Comparison of ENCODE assay signal across 8 cellular contexts in the genomic region with DNA sequence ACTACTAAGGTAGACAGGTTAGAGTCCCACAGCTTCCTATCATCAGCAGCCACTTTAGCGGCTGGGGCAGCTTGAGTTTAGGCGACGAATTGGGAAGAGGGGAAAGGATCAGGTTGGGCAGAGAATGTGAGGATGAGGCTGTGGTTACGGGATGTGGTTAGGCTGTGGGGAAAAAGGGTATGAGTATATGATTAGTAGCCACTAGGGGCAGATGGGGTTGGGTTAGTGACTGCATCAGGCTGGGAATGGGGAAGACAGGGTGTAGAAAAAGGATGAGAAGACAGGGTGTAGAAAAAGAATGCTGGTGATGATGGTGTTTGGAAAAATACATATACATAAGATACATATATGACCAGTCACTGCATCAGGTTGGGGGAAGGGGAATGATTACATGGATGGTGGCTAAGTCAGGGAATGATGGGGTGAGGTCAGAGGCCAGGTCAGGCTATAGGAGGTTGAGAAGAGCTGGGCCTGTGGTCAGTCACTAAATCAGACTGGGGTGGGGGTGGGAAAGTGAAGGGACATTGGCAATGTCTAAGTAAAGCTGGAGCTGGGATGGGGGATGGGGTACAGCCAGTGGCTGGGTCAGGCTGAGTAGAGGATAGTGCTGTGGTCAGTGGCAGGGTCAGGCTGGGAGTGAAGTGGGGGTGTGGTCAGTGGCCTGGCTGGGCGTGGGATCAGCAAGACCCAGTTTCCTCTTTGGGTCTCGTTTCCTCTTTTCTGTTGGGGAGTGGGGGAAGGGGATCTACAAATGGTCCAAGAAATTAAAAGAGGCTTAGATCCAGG. TPM values are rescaled to one million over a fixed set of nuclear protein-coding genes. Genes with fewer than 3 reads are reported as not detected.
DNase-seq lines count a peak whose midpoint lies in the region; ATAC-seq, FAIRE-seq and TF ChIP-seq lines count a peak whose summit lies in the region.

No MANE protein-coding gene starts in this region.

- H3K4me1 ChIP-seq in BLaER1 treated with 17β-estradiol and CSF1 and Interleukin-3, amounts not matched to agents 10 nM and 100 nM, result peaks cover 67 to 74% (median 69%) of the 10 kb centered on the region in 10 experiments
- H3K4me1 ChIP-seq in NT2/D1 (ENCODE audit: insufficient read depth, insufficient read length) (peaks cover 15% of the 10 kb centered on the region), GM12878 (ENCODE audit: control insufficient read depth, insufficient read depth, low read length) (peaks cover 23% of the 10 kb centered on the region), iPS-18a (ENCODE audit: control insufficient read depth, low read depth, low read length) (peaks cover 48% of the 10 kb centered on the region)

- peak; percentile 29; the same call in 1 of the 2 replicates for TF ChIP-seq POLR2A in GM12878 (IDR thresholded peaks at IDR 0.05; ENCODE audit: low read depth, low read length)

- peaks cover 17 to 46% (median 26%) of the 10 kb centered on the region in 11 experiments for H3K36me3 ChIP-seq in BLaER1 treated with 17β-estradiol and CSF1 and Interleukin-3, amounts not matched to agents 10 nM and 100 nM
- peaks cover 33% of the 10 kb centered on the region for H3K36me3 ChIP-seq in NT2/D1 (ENCODE audit: insufficient read depth, insufficient read length, low read length)
- H3K36me3 ChIP-seq in GM12878 (ENCODE audit: control insufficient read depth in 2 of 2, insufficient read depth in 2 of 2, low read length in 1 of 2), result peaks cover 8% of the 10 kb centered on the region in 2 experiments; a peak in 3 of 4 replicates
- peaks cover 9% of the 10 kb centered on the region for H3K36me3 ChIP-seq in iPS-18a (ENCODE audit: control insufficient read depth, low read depth, low read length)

- ATAC-seq in GM12878 (no peak), GM19324 (IDR thresholded peaks at IDR 0.05; ENCODE audit: low FRiP score, unreplicated experiment) (no peak)

- peak overlapping the region; percentile 70 to 94 (median 78) for H3K4me3 ChIP-seq in BLaER1 treated with 17β-estradiol and CSF1 and Interleukin-3, amounts not matched to agents 10 nM and 100 nM
- H3K4me3 ChIP-seq in NT2/D1 (ENCODE audit: insufficient read length, low read depth), result no peak overlapping the region
- peak overlapping the region; percentile 93 for H3K4me3 ChIP-seq in GM12878
- H3K4me3 ChIP-seq in iPS-18a (ENCODE audit: low read length), result peak overlapping the region; percentile 18
- H3K4me3 ChIP-seq in skin epidermis, result peak overlapping the region in 4 of 7 experiments; percentile 16 to 75 (median 40)

- H3K9ac ChIP-seq in BLaER1 treated with 17β-estradiol and CSF1 and Interleukin-3, amounts not matched to agents 10 nM and 100 nM, result peak overlapping the region; percentile 62 to 93 (median 91); a peak in 19 of 22 replicates
- H3K9ac ChIP-seq in NT2/D1 (ENCODE audit: insufficient read length, low read depth) (no peak overlapping the region), GM12878 (ENCODE audit: control insufficient read depth, insufficient read depth, low read length) (peak overlapping the region; percentile 90), iPS-18a (ENCODE audit: low read length) (no peak overlapping the region)

- H3K27ac ChIP-seq in BLaER1 treated with 17β-estradiol and CSF1 and Interleukin-3, amounts not matched to agents 10 nM and 100 nM, result peak overlapping the region in 10 of 11 experiments; percentile 27 to 91 (median 86); a peak in 19 of 22 replicates
- H3K27ac ChIP-seq in GM12878 (ENCODE audit: control insufficient read depth, insufficient read depth), result peak overlapping the region; percentile 92
- no peak overlapping the region for H3K27ac ChIP-seq in iPS-18a (ENCODE audit: low read length)
- peak overlapping the region in 14 of 21 experiments; percentile 5 to 97 (median 78) for H3K27ac ChIP-seq in skin epidermis

- CTCF ChIA-PET in GM12878 (lab: Yijun Ruan, JAX), result interaction anchor here (0.6 to 9.5 kb wide), 20 partner anchors 9 to 152 kb away, joined by 3 to 183 read pairs (median 12); partner anchors contain the start of genes ARHGEF39, CCDC107, GBA2 and HINT2

- 0 out of 2 replicates have a peak, but pooled peaks have one; percentile 5 for TF ChIP-seq RAD21 in GM12878 (IDR thresholded peaks at IDR 0.05; ENCODE audit: insufficient read depth, low read depth, low read length)

- H4K20me1 ChIP-seq in BLaER1 treated with 17β-estradiol and CSF1 and Interleukin-3, amounts not matched to agents 10 nM and 100 nM, result peaks cover 47 to 69% (median 60%) of the 10 kb centered on the region in 11 experiments
- H4K20me1 ChIP-seq in GM12878 (ENCODE audit: control insufficient read depth, insufficient read depth), result no peaks in the 10 kb centered on the region

- peaks cover 76% of the 10 kb centered on the region for H3K79me2 ChIP-seq in GM12878 (ENCODE audit: control insufficient read depth, insufficient read depth, low read length)

- 10% methylated on average over 6 of the region's 6 CpGs for WGBS in GM12878 (ENCODE audit: insufficient coverage, insufficient replicate concordance, low lambda C conversion rate, missing lambda C conversion rate)

- SMC1A ChIA-PET in GM12878 (lab: Charles Lee; ENCODE audit: uncharacterized antibody, unreplicated experiment), result interaction anchor here (0.6 to 8.0 kb wide), 14 partner anchors 12 to 117 kb away, joined by 3 to 145 read pairs (median 7); partner anchors contain the start of genes ARHGEF39, CCDC107, CD72 and GBA2

- in situ Hi-C loops in GM13976 (cut with MboI; ENCODE audit: low sequenced_read_pairs, unreplicated experiment) (no loop called here), GM12878 (cut with MboI) (loop anchor here (5.0 to 10.0 kb wide), 2 partner anchors 123 to 625 kb away; partner anchors contain the start of genes STOML2 and TESK1)

- no peaks in the 10 kb centered on the region for H3K9me3 ChIP-seq in BLaER1 treated with 17β-estradiol and CSF1 and Interleukin-3, amounts not matched to agents 10 nM and 100 nM (replicated peaks in 1 of 11)
- no peaks in the 10 kb centered on the region for H3K9me3 ChIP-seq in NT2/D1 (ENCODE audit: insufficient read depth, low read length)
- no peaks in the 10 kb centered on the region for H3K9me3 ChIP-seq in GM12878 (replicated peaks; ENCODE audit: control insufficient read depth, insufficient read depth, low read length)
- no peaks in the 10 kb centered on the region for H3K9me3 ChIP-seq in iPS-18a (ENCODE audit: control insufficient read depth, low read depth, low read length)

- peak; percentile 27 for TF ChIP-seq CTCF in GM13976 (IDR thresholded peaks at IDR 0.05; ENCODE audit: borderline replicate concordance, control extremely low read depth, extremely low read depth, insufficient read depth, missing control alignments)
- peak; percentile 53 to 59 (median 53) for TF ChIP-seq CTCF in GM12878 (IDR thresholded peaks at IDR 0.05 in 2 of 3, conservative IDR thresholded peaks at IDR 0.05 in 1 of 3; ENCODE audit: control insufficient read depth in 2 of 3, extremely low read depth in 1 of 3, insufficient read depth in 1 of 3, low read depth in 3 of 3, low read length in 3 of 3)

- intact Hi-C loops in GM12878 (cut with micrococcal nuclease; ENCODE audit: unreplicated experiment), result loop anchor here (1.0 to 10.0 kb wide), 4 partner anchors 34 to 655 kb away; partner anchors contain the start of genes ATOSB, CCDC107, FANCG and RMRP

- DNase-seq in GM13976 (ENCODE audit: low spot score) (no peak), NT2/D1 (ENCODE audit: low read depth, low spot score) (peak; percentile 58), GM12878 (ENCODE audit: low read depth, low spot score) (no peak)
- DNase-seq in effector CD4-positive, alpha-beta T cell, result no peak

- H3K27me3 ChIP-seq in BLaER1 treated with 17β-estradiol and CSF1 and Interleukin-3, amounts not matched to agents 10 nM and 100 nM, result no peaks in the 10 kb centered on the region
- H3K27me3 ChIP-seq in NT2/D1 (ENCODE audit: insufficient read depth, insufficient read length) (no peaks in the 10 kb centered on the region), GM12878 (replicated peaks in 1 of 2; ENCODE audit: control insufficient read depth in 2 of 2, insufficient read depth in 2 of 2, low read length in 1 of 2) (no peaks in the 10 kb centered on the region), iPS-18a (ENCODE audit: control insufficient read depth, insufficient read depth, low read length) (no peaks in the 10 kb centered on the region)

- no peak for FAIRE-seq in GM12878 (lab: Jason Lieb, UNC)

- TF ChIP-seq EP300 in GM12878 (IDR thresholded peaks at IDR 0.05; ENCODE audit: borderline replicate concordance in 1 of 2, control insufficient read depth in 1 of 2, low read depth in 2 of 2, low read length in 2 of 2), result peak in 1 of 2 experiments; percentile 11; a peak in 1 of 4 replicates

- BruUV-seq in GM12878 (replicated peaks; lab: Mats Ljungman, UMichigan), result no TSS peak

- POLR2A ChIA-PET in GM12878 (lab: Charles Lee), result interaction anchor here (0.7 to 8.1 kb wide), 12 partner anchors 11 to 125 kb away, joined by 3 to 163 read pairs (median 13); partner anchors contain the start of genes ARHGEF39, CCDC107, GBA2 and RGP1

- RAD21 ChIA-PET in GM12878 (lab: Charles Lee; ENCODE audit: unreplicated experiment), result interaction anchor here (0.5 to 8.6 kb wide), 10 partner anchors 18 to 634 kb away, joined by 3 to 133 read pairs (median 14); partner anchors contain the start of genes CCDC107, CD72, GBA2 and HINT2

- no peak overlapping the region for H2AFZ ChIP-seq in GM12878 (ENCODE audit: control insufficient read depth, low read depth, low read length)

- H3K4me2 ChIP-seq in BLaER1 treated with 17β-estradiol and CSF1 and Interleukin-3, amounts not matched to agents 10 nM and 100 nM, result peak overlapping the region; percentile 93 to 100 (median 98)
- peak overlapping the region; percentile 99 for H3K4me2 ChIP-seq in GM12878 (ENCODE audit: control insufficient read depth, insufficient read depth)

RNA-seq across cellular contexts. Expression of gene TLN1, which starts 2.1 kb away (rescaled TPM):
- 153 and 188 TPM in 2 replicates for total RNA-seq in GM12878 (2013; cell fraction: nucleolus; rRNA removed)
- 119 and 143 TPM in 2 replicates for total RNA-seq in GM12878 (2014; rRNA removed)
- total RNA-seq in GM12878 (2014; rRNA removed; fragmentation: Illumina TruSeq; extraction: Trizol), result 49.5 and 61.0 TPM in 2 replicates
- 305 and 308 TPM in 2 replicates for total RNA-seq in GM12878 (2021)
- 68.0 TPM for polyA plus RNA-seq in GM12878 (2011; ENCODE audit: low read depth)
- 30.2 and 69.8 TPM in 2 replicates for polyA plus RNA-seq in GM12878 (2011; rRNA removed)
- 79.3 and 90.4 TPM in 2 replicates for polyA plus RNA-seq in GM12878 (2011; cell fraction: cytosol; rRNA removed)
- polyA plus RNA-seq in GM12878 (2011; cell fraction: nucleus; rRNA removed), result 131 and 170 TPM in 2 replicates
- polyA plus RNA-seq in GM12878 (2012), result 118 and 152 TPM in 2 replicates
- 57.6 and 73.4 TPM in 2 replicates for polyA plus RNA-seq in GM12878 (2014; fragmentation: Illumina TruSeq; extraction: Trizol)
- polyA plus RNA-seq in GM12878 (2014; fragmentation: Nextera tagmentation; extraction: Ambion mirVana), result 10 to 100 TPM; 11.6 to 13.2 TPM
- 70.3 and 109 TPM in 2 replicates for polyA plus RNA-seq in GM12878 (2014; rRNA removed)
- polyA plus RNA-seq in GM12878 (2016; fragmentation: Nextera tagmentation; extraction: Ambion mirVana), result 10 to 100 TPM; 92.2 to 96.1 TPM
- 205 and 277 TPM in 2 replicates for polyA minus RNA-seq in GM12878 (2011; rRNA and poly(A)+ RNA removed)
- polyA minus RNA-seq in GM12878 (2011; cell fraction: cytosol; rRNA and poly(A)+ RNA removed), result 200 and 250 TPM in 2 replicates
- polyA minus RNA-seq in GM12878 (2011; cell fraction: nucleus; rRNA and poly(A)+ RNA removed), result 49.8 and 109 TPM in 2 replicates

RNA-seq across cellular contexts. Expression of gene CREB3, which starts 2.6 kb away (rescaled TPM):
- total RNA-seq in GM12878 (2013; cell fraction: nucleolus; rRNA removed), result 16.9 and 18.1 TPM in 2 replicates
- total RNA-seq in GM12878 (2014; rRNA removed), result 21.6 and 23.4 TPM in 2 replicates
- total RNA-seq in GM12878 (2014; rRNA removed; fragmentation: Illumina TruSeq; extraction: Trizol), result 18.1 and 18.3 TPM in 2 replicates
- total RNA-seq in GM12878 (2021), result 21.4 and 22.9 TPM in 2 replicates
- polyA plus RNA-seq in GM12878 (2011; ENCODE audit: low read depth), result 19.5 TPM
- polyA plus RNA-seq in GM12878 (2011; rRNA removed), result 12.0 and 16.3 TPM in 2 replicates
- 22.6 and 25.1 TPM in 2 replicates for polyA plus RNA-seq in GM12878 (2011; cell fraction: cytosol; rRNA removed)
- 15.5 and 19.2 TPM in 2 replicates for polyA plus RNA-seq in GM12878 (2011; cell fraction: nucleus; rRNA removed)
- polyA plus RNA-seq in GM12878 (2012), result 32.3 and 35.4 TPM in 2 replicates
- 17.8 and 20.1 TPM in 2 replicates for polyA plus RNA-seq in GM12878 (2014; fragmentation: Illumina TruSeq; extraction: Trizol)
- 10 to 100 TPM in 1 of 2 experiments, 1 to 10 TPM in 1; 9.8 to 14.1 TPM for polyA plus RNA-seq in GM12878 (2014; fragmentation: Nextera tagmentation; extraction: Ambion mirVana)
- polyA plus RNA-seq in GM12878 (2014; rRNA removed), result 19.5 and 20.6 TPM in 2 replicates
- 10 to 100 TPM; 33.2 to 38.9 TPM for polyA plus RNA-seq in GM12878 (2016; fragmentation: Nextera tagmentation; extraction: Ambion mirVana)
- 6.6 and 10.3 TPM in 2 replicates for polyA minus RNA-seq in GM12878 (2011; rRNA and poly(A)+ RNA removed)
- polyA minus RNA-seq in GM12878 (2011; cell fraction: cytosol; rRNA and poly(A)+ RNA removed), result 4.9 and 5.5 TPM in 2 replicates
- 6.8 and 9.7 TPM in 2 replicates for polyA minus RNA-seq in GM12878 (2011; cell fraction: nucleus; rRNA and poly(A)+ RNA removed)

RNA-seq across cellular contexts. Expression of gene GBA2, which starts 19.1 kb away (rescaled TPM):
- 106 and 126 TPM in 2 replicates for total RNA-seq in GM12878 (2013; cell fraction: nucleolus; rRNA removed)
- total RNA-seq in GM12878 (2014; rRNA removed) (24.2 and 25.3 TPM in 2 replicates), GM12878 (2014; rRNA removed; fragmentation: Illumina TruSeq; extraction: Trizol) (18.6 and 23.4 TPM in 2 replicates), GM12878 (2021) (35.8 and 40.8 TPM in 2 replicates)
- 22.2 TPM for polyA plus RNA-seq in GM12878 (2011; ENCODE audit: low read depth)
- polyA plus RNA-seq in GM12878 (2011; rRNA removed) (35.1 and 44.0 TPM in 2 replicates), GM12878 (2014; fragmentation: Illumina TruSeq; extraction: Trizol) (33.0 and 36.1 TPM in 2 replicates), GM12878 (2014; fragmentation: Nextera tagmentation; extraction: Ambion mirVana) (10 to 100 TPM; 15.3 TPM), GM12878 (2014; rRNA removed) (45.1 and 48.8 TPM in 2 replicates), GM12878 (2016; fragmentation: Nextera tagmentation; extraction: Ambion mirVana) (10 to 100 TPM; 27.4 to 30.8 TPM)
- 41.4 and 54.0 TPM in 2 replicates for polyA plus RNA-seq in GM12878 (2011; cell fraction: cytosol; rRNA removed)
- polyA plus RNA-seq in GM12878 (2011; cell fraction: nucleus; rRNA removed), result 261 and 281 TPM in 2 replicates
- polyA plus RNA-seq in GM12878 (2012), result 29.4 and 33.7 TPM in 2 replicates
- polyA minus RNA-seq in GM12878 (2011; rRNA and poly(A)+ RNA removed), result 45.0 and 53.6 TPM in 2 replicates
- 10.7 and 13.1 TPM in 2 replicates for polyA minus RNA-seq in GM12878 (2011; cell fraction: cytosol; rRNA and poly(A)+ RNA removed)
- polyA minus RNA-seq in GM12878 (2011; cell fraction: nucleus; rRNA and poly(A)+ RNA removed), result 48.5 and 85.3 TPM in 2 replicates

RNA-seq across cellular contexts. Expression of gene RGP1, which starts 19.2 kb away (rescaled TPM):
- total RNA-seq in GM12878 (2013; cell fraction: nucleolus; rRNA removed), result 27.0 and 30.8 TPM in 2 replicates
- total RNA-seq in GM12878 (2014; rRNA removed) (7.6 and 8.3 TPM in 2 replicates), GM12878 (2014; rRNA removed; fragmentation: Illumina TruSeq; extraction: Trizol) (7.1 and 7.3 TPM in 2 replicates), GM12878 (2021) (13.7 and 14.9 TPM in 2 replicates)
- polyA plus RNA-seq in GM12878 (2011; ENCODE audit: low read depth), result 4.9 TPM
- polyA plus RNA-seq in GM12878 (2011; rRNA removed) (11.5 and 13.7 TPM in 2 replicates), GM12878 (2014; fragmentation: Illumina TruSeq; extraction: Trizol) (8.0 and 8.8 TPM in 2 replicates), GM12878 (2014; fragmentation: Nextera tagmentation; extraction: Ambion mirVana) (under 1 TPM; 0.44 to 0.89 TPM), GM12878 (2014; rRNA removed) (8.2 and 8.4 TPM in 2 replicates), GM12878 (2016; fragmentation: Nextera tagmentation; extraction: Ambion mirVana) (1 to 10 TPM; 3.4 to 3.6 TPM)
- 10.3 and 11.3 TPM in 2 replicates for polyA plus RNA-seq in GM12878 (2011; cell fraction: cytosol; rRNA removed)
- polyA plus RNA-seq in GM12878 (2011; cell fraction: nucleus; rRNA removed), result 27.3 and 28.4 TPM in 2 replicates
- polyA plus RNA-seq in GM12878 (2012), result 7.4 and 7.7 TPM in 2 replicates
- 16.1 and 21.4 TPM in 2 replicates for polyA minus RNA-seq in GM12878 (2011; rRNA and poly(A)+ RNA removed)
- polyA minus RNA-seq in GM12878 (2011; cell fraction: cytosol; rRNA and poly(A)+ RNA removed), result 5.6 and 6.5 TPM in 2 replicates
- polyA minus RNA-seq in GM12878 (2011; cell fraction: nucleus; rRNA and poly(A)+ RNA removed), result 14.9 and 22.0 TPM in 2 replicates

RNA-seq across cellular contexts. Expression of gene MSMP, which starts 24.2 kb away (rescaled TPM):
- total RNA-seq in GM12878 (2013; cell fraction: nucleolus; rRNA removed), result not detected in 2 replicates
- total RNA-seq in GM12878 (2014; rRNA removed) (not detected in 2 replicates), GM12878 (2014; rRNA removed; fragmentation: Illumina TruSeq; extraction: Trizol) (not detected in 2 replicates), GM12878 (2021) (1.1 and 2.4 TPM in 2 replicates)
- polyA plus RNA-seq in GM12878 (2011; ENCODE audit: low read depth), result not detected
- polyA plus RNA-seq in GM12878 (2011; rRNA removed) (not detected in 2 replicates), GM12878 (2014; fragmentation: Illumina TruSeq; extraction: Trizol) (0.47 TPM in 1 of 2 replicates, not detected in the other), GM12878 (2014; fragmentation: Nextera tagmentation; extraction: Ambion mirVana) (under 1 TPM; 0.33 to 0.90 TPM), GM12878 (2014; rRNA removed) (not detected in 2 replicates), GM12878 (2016; fragmentation: Nextera tagmentation; extraction: Ambion mirVana) (1 to 10 TPM in 1 of 2 experiments, under 1 TPM in 1; 0.82 to 1.5 TPM)
- 0.51 TPM in 1 of 2 replicates, not detected in the other for polyA plus RNA-seq in GM12878 (2011; cell fraction: cytosol; rRNA removed)
- 0.43 TPM in 1 of 2 replicates, not detected in the other for polyA plus RNA-seq in GM12878 (2011; cell fraction: nucleus; rRNA removed)
- not detected in 2 replicates for polyA plus RNA-seq in GM12878 (2012)
- 0.77 TPM in 1 of 2 replicates, not detected in the other for polyA minus RNA-seq in GM12878 (2011; rRNA and poly(A)+ RNA removed)
- not detected in 2 replicates for polyA minus RNA-seq in GM12878 (2011; cell fraction: cytosol; rRNA and poly(A)+ RNA removed)
- not detected in 2 replicates for polyA minus RNA-seq in GM12878 (2011; cell fraction: nucleus; rRNA and poly(A)+ RNA removed)

Comparison
In these comparisons a context has a peak if more than half of its experiments do, and no peak if none do; other contexts are left out.
1. H3K9ac ChIP-seq: peak in BLaER1 treated with 17β-estradiol and CSF1 and Interleukin-3, amounts not matched to agents 10 nM and 100 nM (11 of 11) and GM12878 (single experiment); none in NT2/D1 (single experiment) and iPS-18a (single experiment).